Comparison of ENCODE assay signal across 7 cellular contexts in genomic region chr1:8848663-8849386, GRCh38. TPM values are rescaled to one million over a fixed set of nuclear protein-coding genes. Genes with fewer than 3 reads are reported as not detected.
DNase-seq lines count a peak whose midpoint lies in the region; ATAC-seq and TF ChIP-seq lines count a peak whose summit lies in the region.

No MANE protein-coding gene starts in this region.

- peak overlapping the region; percentile 46 for H3K27ac ChIP-seq in subcutaneous abdominal adipose tissue (ENCODE audit: low read depth, low read length)

- H3K36me3 ChIP-seq in Loucy (ENCODE audit: insufficient read depth, low read length) (no peaks in the 10 kb centered on the region), subcutaneous abdominal adipose tissue (ENCODE audit: control insufficient read depth in 5 of 5, insufficient read depth in 5 of 5, low read length in 5 of 5) (no peaks in the 10 kb centered on the region)

- H3K27me3 ChIP-seq in Loucy (ENCODE audit: insufficient read depth, low read length, poor library complexity, severe bottlenecking) (no peaks in the 10 kb centered on the region), subcutaneous abdominal adipose tissue (ENCODE audit: control insufficient read depth in 5 of 5, insufficient read depth in 4 of 5, low read length in 5 of 5) (no peaks in the 10 kb centered on the region)

- H3K4me3 ChIP-seq in GM12875 (ENCODE audit: low read depth, low read length) (no peak overlapping the region), Loucy (ENCODE audit: low read length, poor library complexity, severe bottlenecking) (no peak overlapping the region), subcutaneous abdominal adipose tissue (ENCODE audit: low read depth in 1 of 5, low read length in 5 of 5) (peak overlapping the region in 2 of 5 donors; percentile 22 to 43)

- no peaks in the 10 kb centered on the region for H3K79me2 ChIP-seq in Loucy (ENCODE audit: insufficient read depth, low read length)

- no peak overlapping the region for H3K9ac ChIP-seq in Loucy (ENCODE audit: low read depth, low read length, poor library complexity, severe bottlenecking)
- no peak overlapping the region for H3K9ac ChIP-seq in subcutaneous abdominal adipose tissue (ENCODE audit: low read length in 5 of 5)

- H3K9me3 ChIP-seq in Loucy (ENCODE audit: insufficient read depth, low read depth, low read length) (no peaks in the 10 kb centered on the region), subcutaneous abdominal adipose tissue (ENCODE audit: control insufficient read depth in 5 of 5, low read length in 5 of 5) (no peaks in the 10 kb centered on the region)

- H4K20me1 ChIP-seq in Loucy (ENCODE audit: insufficient read depth, low read length, poor library complexity, severe bottlenecking) = no peaks in the 10 kb centered on the region

- H3F3A ChIP-seq in Loucy (ENCODE audit: low read depth) = no peaks in the 10 kb centered on the region

- H2AFZ ChIP-seq in Loucy (ENCODE audit: low read length) = no peak overlapping the region

- TF ChIP-seq CTCF in GM12875 (IDR thresholded peaks at IDR 0.05; ENCODE audit: borderline replicate concordance, insufficient read depth, low read depth, low read length) (peak; percentile 96), Loucy (conservative IDR thresholded peaks at IDR 0.05; ENCODE audit: low read length) (peak; percentile 76), omental fat pad (IDR thresholded peaks at IDR 0.05) (peak in 1 of 3 donors; percentile 94)

- peak; percentile 88 to 92 for DNase-seq in SHP77 (lab: John Stamatoyannopoulos, UW)
- DNase-seq in activated gamma-delta T cell (lab: John Stamatoyannopoulos, UW) = peak; percentile 36
- DNase-seq in foreskin melanocyte = peak; percentile 66
- peak; percentile 76 for DNase-seq in omental fat pad (ENCODE audit: low spot score)

- ATAC-seq in omental fat pad (ENCODE audit: low FRiP score) = peak; percentile 90

- no peaks in the 10 kb centered on the region for H3K9me2 ChIP-seq in Loucy (replicated peaks; ENCODE audit: low read depth, low read length)

- peaks cover 17% of the 10 kb centered on the region for H3K4me1 ChIP-seq in Loucy (ENCODE audit: insufficient read depth, low read length, poor library complexity, severe bottlenecking)
- peaks cover 3 to 25% (median 16%) of the 10 kb centered on the region in 5 donors for H3K4me1 ChIP-seq in subcutaneous abdominal adipose tissue (ENCODE audit: control insufficient read depth in 5 of 5, insufficient read depth in 5 of 5, low read length in 5 of 5)

- peak overlapping the region; percentile 27 for H3K4me2 ChIP-seq in Loucy (ENCODE audit: low read depth, low read length, poor library complexity, severe bottlenecking)

RNA-seq across cellular contexts. Expression of gene ENO1, which starts 29.7 kb away (rescaled TPM):
- total RNA-seq in omental fat pad = 1,000 to 10,000 TPM in 1 of 4 donors, 100 to 1,000 TPM in 3; 322 to 1,205 (median 623) TPM

RNA-seq across cellular contexts. Expression of gene RERE, which starts 31.4 kb away (rescaled TPM):
- 100 to 1,000 TPM in 1 of 4 donors, 10 to 100 TPM in 3; 46.3 to 117 (median 55.4) TPM for total RNA-seq in omental fat pad

Comparison
In these comparisons a context has a peak if more than half of its experiments do, and no peak if none do; other contexts are left out.
1. DNase-seq: peak in every context shown above with its lines; median percentile 90 in SHP77; 76 in omental fat pad; 66 in foreskin melanocyte; 36 in activated gamma-delta T cell.